Comparison of ENCODE assay signal across 1 cellular context in the genomic region with DNA sequence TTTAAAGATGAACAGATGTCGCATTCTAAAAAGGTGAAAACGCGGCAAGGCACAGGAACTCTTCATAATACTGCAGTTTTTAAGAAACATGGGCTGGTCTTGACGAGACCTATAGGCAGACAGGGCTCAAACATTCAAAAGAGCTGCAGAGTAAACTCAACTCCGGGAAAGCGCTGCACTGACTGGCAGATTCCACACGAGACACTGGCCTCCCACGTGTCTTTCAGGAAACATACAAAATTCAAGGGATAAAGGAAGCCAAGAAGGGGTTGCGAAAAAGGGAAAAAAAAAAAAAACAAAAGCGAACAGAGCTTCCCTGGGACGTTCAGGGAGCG.
TF ChIP-seq lines count a peak whose summit lies in the region.

No MANE protein-coding gene starts in this region.

TF ChIP-seq in GM12878, 131 proteins besides CTCF, POLR2A, EP300 and RAD21 (continued from another document and continues in another):
- TF ChIP-seq, protein P1, sequence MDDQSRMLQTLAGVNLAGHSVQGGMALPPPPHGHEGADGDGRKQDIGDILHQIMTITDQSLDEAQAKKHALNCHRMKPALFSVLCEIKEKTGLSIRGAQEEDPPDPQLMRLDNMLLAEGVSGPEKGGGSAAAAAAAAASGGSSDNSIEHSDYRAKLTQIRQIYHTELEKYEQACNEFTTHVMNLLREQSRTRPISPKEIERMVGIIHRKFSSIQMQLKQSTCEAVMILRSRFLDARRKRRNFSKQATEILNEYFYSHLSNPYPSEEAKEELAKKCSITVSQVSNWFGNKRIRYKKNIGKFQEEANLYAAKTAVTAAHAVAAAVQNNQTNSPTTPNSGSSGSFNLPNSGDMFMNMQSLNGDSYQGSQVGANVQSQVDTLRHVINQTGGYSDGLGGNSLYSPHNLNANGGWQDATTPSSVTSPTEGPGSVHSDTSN (IDR thresholded peaks at IDR 0.05; ENCODE audit: insufficient replicate concordance, low read depth, low read length): no peak
- TF ChIP-seq ELK1 (IDR thresholded peaks at IDR 0.05; ENCODE audit: low read depth, low read length) (no peak), ZNF207 (IDR thresholded peaks at IDR 0.05; ENCODE audit: borderline replicate concordance) (no peak), NBN (IDR thresholded peaks at IDR 0.05) (peak; percentile 90), TARDBP (IDR thresholded peaks at IDR 0.05; ENCODE audit: borderline replicate concordance) (no peak; the same call in 1 of the 2 replicates), RELA (IDR thresholded peaks at IDR 0.05; ENCODE audit: borderline replicate concordance, partially characterized antibody) (no peak), FOS (IDR thresholded peaks at IDR 0.05; ENCODE audit: borderline replicate concordance, extremely low read depth, insufficient read length) (no peak), POU2F2 (IDR thresholded peaks at IDR 0.05; ENCODE audit: borderline replicate concordance, low read depth, low read length) (no peak), CEBPB (IDR thresholded peaks at IDR 0.05; ENCODE audit: borderline replicate concordance in 1 of 2, low read depth in 2 of 2, low read length in 2 of 2) (no peak), EGR1 (IDR thresholded peaks at IDR 0.05; ENCODE audit: borderline replicate concordance in 1 of 2, low read depth in 2 of 2, low read length in 2 of 2) (peak in 1 of 2 experiments; percentile 19; a peak in 1 of 3 replicates), STAT3 (IDR thresholded peaks at IDR 0.05; ENCODE audit: low read depth, low read length) (0 out of 2 replicates have a peak, but pooled peaks have one; percentile 51), CREM (IDR thresholded peaks at IDR 0.05; ENCODE audit: low read depth) (no peak), BCL3 (IDR thresholded peaks at IDR 0.05; ENCODE audit: borderline replicate concordance, insufficient read depth, low read depth, low read length, poor library complexity, severe bottlenecking) (no peak), BHLHE40 (IDR thresholded peaks at IDR 0.05; ENCODE audit: borderline replicate concordance in 1 of 2, low read depth in 2 of 2, low read length in 1 of 2) (no peak), PAX5 (IDR thresholded peaks at IDR 0.05; ENCODE audit: borderline replicate concordance, low read depth, low read length) (no peak), HCFC1 (IDR thresholded peaks at IDR 0.05; ENCODE audit: low read length) (0 out of 2 replicates have a peak, but pooled peaks have one; percentile 4), WRNIP1 (IDR thresholded peaks at IDR 0.05; ENCODE audit: borderline replicate concordance, low read depth, low read length) (no peak), ZSCAN29 (IDR thresholded peaks at IDR 0.05) (no peak), NFXL1 (IDR thresholded peaks at IDR 0.05; ENCODE audit: borderline replicate concordance) (no peak), ZBTB4 (CRISPR knock-in tag; IDR thresholded peaks at IDR 0.05) (no peak), CHD1 (IDR thresholded peaks at IDR 0.05; ENCODE audit: low read depth, low read length) (no peak; the same call in 1 of the 2 replicates), NFIC (IDR thresholded peaks at IDR 0.05; ENCODE audit: low read depth, low read length) (peak; percentile 48; the same call in 1 of the 2 replicates), RBBP5 (conservative IDR thresholded peaks at IDR 0.05) (no peak), KAT2A (conservative IDR thresholded peaks at IDR 0.05; ENCODE audit: control insufficient read depth, low read depth, low read length) (no peak), ZNF217 (IDR thresholded peaks at IDR 0.05) (no peak), USF2 (IDR thresholded peaks at IDR 0.05; ENCODE audit: borderline replicate concordance, low read depth, low read length) (no peak; the same call in 1 of the 2 replicates), CBX3 (IDR thresholded peaks at IDR 0.05; ENCODE audit: borderline replicate concordance, low read depth) (no peak), REST (IDR thresholded peaks at IDR 0.05; ENCODE audit: low read depth, low read length) (no peak)
- TF ChIP-seq, protein P2, sequence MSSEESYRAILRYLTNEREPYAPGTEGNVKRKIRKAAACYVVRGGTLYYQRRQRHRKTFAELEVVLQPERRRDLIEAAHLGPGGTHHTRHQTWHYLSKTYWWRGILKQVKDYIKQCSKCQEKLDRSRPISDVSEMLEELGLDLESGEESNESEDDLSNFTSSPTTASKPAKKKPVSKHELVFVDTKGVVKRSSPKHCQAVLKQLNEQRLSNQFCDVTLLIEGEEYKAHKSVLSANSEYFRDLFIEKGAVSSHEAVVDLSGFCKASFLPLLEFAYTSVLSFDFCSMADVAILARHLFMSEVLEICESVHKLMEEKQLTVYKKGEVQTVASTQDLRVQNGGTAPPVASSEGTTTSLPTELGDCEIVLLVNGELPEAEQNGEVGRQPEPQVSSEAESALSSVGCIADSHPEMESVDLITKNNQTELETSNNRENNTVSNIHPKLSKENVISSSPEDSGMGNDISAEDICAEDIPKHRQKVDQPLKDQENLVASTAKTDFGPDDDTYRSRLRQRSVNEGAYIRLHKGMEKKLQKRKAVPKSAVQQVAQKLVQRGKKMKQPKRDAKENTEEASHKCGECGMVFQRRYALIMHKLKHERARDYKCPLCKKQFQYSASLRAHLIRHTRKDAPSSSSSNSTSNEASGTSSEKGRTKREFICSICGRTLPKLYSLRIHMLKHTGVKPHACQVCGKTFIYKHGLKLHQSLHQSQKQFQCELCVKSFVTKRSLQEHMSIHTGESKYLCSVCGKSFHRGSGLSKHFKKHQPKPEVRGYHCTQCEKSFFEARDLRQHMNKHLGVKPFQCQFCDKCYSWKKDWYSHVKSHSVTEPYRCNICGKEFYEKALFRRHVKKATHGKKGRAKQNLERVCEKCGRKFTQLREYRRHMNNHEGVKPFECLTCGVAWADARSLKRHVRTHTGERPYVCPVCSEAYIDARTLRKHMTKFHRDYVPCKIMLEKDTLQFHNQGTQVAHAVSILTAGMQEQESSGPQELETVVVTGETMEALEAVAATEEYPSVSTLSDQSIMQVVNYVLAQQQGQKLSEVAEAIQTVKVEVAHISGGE (CRISPR knock-in tag; IDR thresholded peaks at IDR 0.05): no peak
- TF ChIP-seq, protein P3, sequence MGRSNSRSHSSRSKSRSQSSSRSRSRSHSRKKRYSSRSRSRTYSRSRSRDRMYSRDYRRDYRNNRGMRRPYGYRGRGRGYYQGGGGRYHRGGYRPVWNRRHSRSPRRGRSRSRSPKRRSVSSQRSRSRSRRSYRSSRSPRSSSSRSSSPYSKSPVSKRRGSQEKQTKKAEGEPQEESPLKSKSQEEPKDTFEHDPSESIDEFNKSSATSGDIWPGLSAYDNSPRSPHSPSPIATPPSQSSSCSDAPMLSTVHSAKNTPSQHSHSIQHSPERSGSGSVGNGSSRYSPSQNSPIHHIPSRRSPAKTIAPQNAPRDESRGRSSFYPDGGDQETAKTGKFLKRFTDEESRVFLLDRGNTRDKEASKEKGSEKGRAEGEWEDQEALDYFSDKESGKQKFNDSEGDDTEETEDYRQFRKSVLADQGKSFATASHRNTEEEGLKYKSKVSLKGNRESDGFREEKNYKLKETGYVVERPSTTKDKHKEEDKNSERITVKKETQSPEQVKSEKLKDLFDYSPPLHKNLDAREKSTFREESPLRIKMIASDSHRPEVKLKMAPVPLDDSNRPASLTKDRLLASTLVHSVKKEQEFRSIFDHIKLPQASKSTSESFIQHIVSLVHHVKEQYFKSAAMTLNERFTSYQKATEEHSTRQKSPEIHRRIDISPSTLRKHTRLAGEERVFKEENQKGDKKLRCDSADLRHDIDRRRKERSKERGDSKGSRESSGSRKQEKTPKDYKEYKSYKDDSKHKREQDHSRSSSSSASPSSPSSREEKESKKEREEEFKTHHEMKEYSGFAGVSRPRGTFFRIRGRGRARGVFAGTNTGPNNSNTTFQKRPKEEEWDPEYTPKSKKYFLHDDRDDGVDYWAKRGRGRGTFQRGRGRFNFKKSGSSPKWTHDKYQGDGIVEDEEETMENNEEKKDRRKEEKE (IDR thresholded peaks at IDR 0.05): no peak
- TF ChIP-seq, protein P4, sequence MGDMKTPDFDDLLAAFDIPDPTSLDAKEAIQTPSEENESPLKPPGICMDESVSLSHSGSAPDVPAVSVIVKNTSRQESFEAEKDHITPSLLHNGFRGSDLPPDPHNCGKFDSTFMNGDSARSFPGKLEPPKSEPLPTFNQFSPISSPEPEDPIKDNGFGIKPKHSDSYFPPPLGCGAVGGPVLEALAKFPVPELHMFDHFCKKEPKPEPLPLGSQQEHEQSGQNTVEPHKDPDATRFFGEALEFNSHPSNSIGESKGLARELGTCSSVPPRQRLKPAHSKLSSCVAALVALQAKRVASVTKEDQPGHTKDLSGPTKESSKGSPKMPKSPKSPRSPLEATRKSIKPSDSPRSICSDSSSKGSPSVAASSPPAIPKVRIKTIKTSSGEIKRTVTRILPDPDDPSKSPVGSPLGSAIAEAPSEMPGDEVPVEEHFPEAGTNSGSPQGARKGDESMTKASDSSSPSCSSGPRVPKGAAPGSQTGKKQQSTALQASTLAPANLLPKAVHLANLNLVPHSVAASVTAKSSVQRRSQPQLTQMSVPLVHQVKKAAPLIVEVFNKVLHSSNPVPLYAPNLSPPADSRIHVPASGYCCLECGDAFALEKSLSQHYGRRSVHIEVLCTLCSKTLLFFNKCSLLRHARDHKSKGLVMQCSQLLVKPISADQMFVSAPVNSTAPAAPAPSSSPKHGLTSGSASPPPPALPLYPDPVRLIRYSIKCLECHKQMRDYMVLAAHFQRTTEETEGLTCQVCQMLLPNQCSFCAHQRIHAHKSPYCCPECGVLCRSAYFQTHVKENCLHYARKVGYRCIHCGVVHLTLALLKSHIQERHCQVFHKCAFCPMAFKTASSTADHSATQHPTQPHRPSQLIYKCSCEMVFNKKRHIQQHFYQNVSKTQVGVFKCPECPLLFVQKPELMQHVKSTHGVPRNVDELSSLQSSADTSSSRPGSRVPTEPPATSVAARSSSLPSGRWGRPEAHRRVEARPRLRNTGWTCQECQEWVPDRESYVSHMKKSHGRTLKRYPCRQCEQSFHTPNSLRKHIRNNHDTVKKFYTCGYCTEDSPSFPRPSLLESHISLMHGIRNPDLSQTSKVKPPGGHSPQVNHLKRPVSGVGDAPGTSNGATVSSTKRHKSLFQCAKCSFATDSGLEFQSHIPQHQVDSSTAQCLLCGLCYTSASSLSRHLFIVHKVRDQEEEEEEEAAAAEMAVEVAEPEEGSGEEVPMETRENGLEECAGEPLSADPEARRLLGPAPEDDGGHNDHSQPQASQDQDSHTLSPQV (IDR thresholded peaks at IDR 0.05): no peak
